In the genomic region with DNA sequence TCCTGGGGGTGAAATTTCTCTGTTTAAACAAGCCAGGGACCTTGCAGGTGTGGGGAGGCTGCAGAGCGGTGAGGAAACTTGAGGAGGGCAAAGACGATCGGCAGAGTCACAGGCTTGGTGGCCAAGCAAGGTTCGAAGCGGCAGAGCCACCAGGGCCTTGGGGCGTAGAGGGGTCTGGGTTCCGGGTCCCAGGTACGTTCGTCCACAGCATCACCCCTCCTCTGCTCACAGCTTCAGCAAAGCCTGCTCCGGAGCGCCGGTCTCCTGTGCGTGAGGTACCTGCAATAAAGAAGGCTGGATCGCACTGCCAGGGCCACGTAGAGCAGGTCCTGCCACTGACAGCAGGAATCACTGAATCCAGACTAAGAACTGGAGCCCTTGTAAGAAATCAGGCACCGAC, we compare ENCODE assay signal across 24 cellular contexts.
"Had no signal": no experiment of that assay in that cellular context is flagged by ENCODE, and none has a peak within 500 bp of the region (broad histone marks: within the 10 kb centered on the region; RNA-seq: fewer than 3 reads in every experiment).

No MANE protein-coding gene starts in this region.

- H3K4me1 Mint-ChIP-seq: activated CD4-positive, alpha-beta memory T cell treated with anti-CD3 and anti-CD28 coated beads, Interleukin-2, amount 10 ng/mL, durations not matched to agents 7 days and 5 days; activated CD4-positive, alpha-beta T cell treated with anti-CD3 and anti-CD28 coated beads for 36 hours; activated naive CD4-positive, alpha-beta T cell treated with anti-CD3 and anti-CD28 coated beads, Interleukin-2, amount 50 U/mL, for 24 hours had no signal

- H3K4me3 ChIP-seq: ascending aorta, body of pancreas, K562 had no signal

- H3K9me3 Mint-ChIP-seq: activated CD4-positive, alpha-beta memory T cell treated with anti-CD3 and anti-CD28 coated beads, Interleukin-2, amount 10 ng/mL, durations not matched to agents 7 days and 5 days; activated naive CD4-positive, alpha-beta T cell treated with anti-CD3 and anti-CD28 coated beads, Interleukin-2, amount 50 U/mL, for 24 hours; activated T-helper 1 cell treated with anti-CD3 and anti-CD28 coated beads, Interleukin-12 subunit alpha, Interleukin-12 subunit beta, Interleukin-2, Interleukin-4 antibody, amounts not matched to agents 30 ng/mL and 10 ng/mL and 1 ng/mL, durations not matched to agents 14 hours and 24 hours and 36 hours had no signal

- H3K27ac Mint-ChIP-seq: activated CD4-positive, alpha-beta memory T cell treated with anti-CD3 and anti-CD28 coated beads, Interleukin-2, amount 10 ng/mL, durations not matched to agents 7 days and 5 days; activated CD4-positive, alpha-beta T cell treated with anti-CD3 and anti-CD28 coated beads for 36 hours; activated naive CD4-positive, alpha-beta T cell treated with anti-CD3 and anti-CD28 coated beads, Interleukin-2, amount 50 U/mL, for 24 hours; activated T-helper 1 cell treated with anti-CD3 and anti-CD28 coated beads, Interleukin-12 subunit alpha, Interleukin-12 subunit beta, Interleukin-2, Interleukin-4 antibody, amounts not matched to agents 30 ng/mL and 10 ng/mL and 1 ng/mL, durations not matched to agents 14 hours and 24 hours and 36 hours had no signal

- H3K27ac ChIP-seq: ascending aorta, body of pancreas, VCaP had no signal

- DNase-seq: activated CD4-positive, alpha-beta memory T cell treated with anti-CD3 and anti-CD28 coated beads, Interleukin-2, amount 10 ng/mL, durations not matched to agents 7 days and 5 days; activated CD4-positive, alpha-beta T cell treated with anti-CD3 and anti-CD28 coated beads for 36 hours; activated CD4-positive, alpha-beta T cell treated with anti-CD3 and anti-CD28 coated beads, Interleukin-2, amount 50 U/mL, for 1 hour; activated CD8-positive, alpha-beta memory T cell treated with anti-CD3 and anti-CD28 coated beads, Interleukin-2, amount 50 U/mL, for 4 hours; activated effector memory CD4-positive, alpha-beta T cell treated with Interleukin-2 at 50 U/mL for 16 hours; activated naive CD4-positive, alpha-beta T cell; activated T-cell treated with anti-CD3 and anti-CD28 coated beads, Interleukin-2, amount 50 U/mL, for 1 hour; body of pancreas; central memory CD4-positive, alpha-beta T cell; Karpas-422; NCI-H1105 treated with DMSO at 0.1 percent for 48 hours; NCI-H1436 treated with DMSO at 0.1 percent for 48 hours; NCI-H187 treated with DMSO at 0.1 percent for 48 hours; NCI-H2171 treated with DMSO at 0.1 percent for 48 hours; NCI-H226; NCI-H526; NCI-H82; SIG-M5; T-helper 2 cell had no signal

- H3K27me3 ChIP-seq: ascending aorta, body of pancreas had no signal

- H3K36me3 ChIP-seq: ascending aorta had no signal

- H3K4me3 Mint-ChIP-seq: activated CD4-positive, alpha-beta memory T cell treated with anti-CD3 and anti-CD28 coated beads, Interleukin-2, amount 10 ng/mL, durations not matched to agents 7 days and 5 days; activated CD4-positive, alpha-beta T cell treated with anti-CD3 and anti-CD28 coated beads for 36 hours; activated naive CD4-positive, alpha-beta T cell treated with anti-CD3 and anti-CD28 coated beads, Interleukin-2, amount 50 U/mL, for 24 hours; activated T-helper 1 cell treated with anti-CD3 and anti-CD28 coated beads, Interleukin-12 subunit alpha, Interleukin-12 subunit beta, Interleukin-2, Interleukin-4 antibody, amounts not matched to agents 30 ng/mL and 10 ng/mL and 1 ng/mL, durations not matched to agents 14 hours and 24 hours and 36 hours had no signal

- H3K9me3 ChIP-seq: ascending aorta, body of pancreas had no signal

- ATAC-seq: activated CD4-positive, alpha-beta T cell treated with anti-CD3 and anti-CD28 coated beads for 36 hours; body of pancreas; K562 had no signal

- H3K36me3 Mint-ChIP-seq: activated naive CD4-positive, alpha-beta T cell treated with anti-CD3 and anti-CD28 coated beads, Interleukin-2, amount 50 U/mL, for 24 hours had no signal

- H3K4me1 ChIP-seq: ascending aorta, body of pancreas had no signal
